In the genomic region with DNA sequence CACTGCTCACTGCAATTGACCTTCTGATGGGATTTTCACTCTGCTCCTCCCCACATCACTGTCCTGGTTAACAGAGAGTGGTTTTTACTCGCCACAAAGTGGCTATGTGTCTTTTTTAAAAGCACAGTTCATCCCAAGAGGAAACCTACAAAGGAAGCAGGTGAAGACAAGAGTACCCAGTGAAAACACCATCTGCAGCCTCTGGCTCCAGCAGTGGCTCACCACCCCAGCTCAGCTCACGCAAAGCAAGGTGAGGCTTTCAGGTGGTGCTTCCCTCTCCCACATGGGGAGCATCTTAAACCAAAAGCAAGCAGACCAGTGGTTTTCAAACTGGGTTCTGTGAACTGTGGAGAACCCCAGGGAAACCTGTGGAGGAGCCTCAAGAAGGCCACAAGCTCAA, we compare ENCODE assay signal across 1 cellular context.
TF ChIP-seq lines count a peak whose summit lies in the region.

No MANE protein-coding gene starts in this region.

TF ChIP-seq in GM23338, 12 proteins besides CTCF, POLR2A, EP300 and RAD21 (continued from another document):
- TF ChIP-seq REST (IDR thresholded peaks at IDR 0.05; ENCODE audit: unreplicated experiment) (no peak), ETS1 (IDR thresholded peaks at IDR 0.05) (no peak), STAT1 (IDR thresholded peaks at IDR 0.05; ENCODE audit: unreplicated experiment) (no peak), NANOG (IDR thresholded peaks at IDR 0.05; ENCODE audit: borderline replicate concordance) (no peak), EZH2phosphoT487 (IDR thresholded peaks at IDR 0.05; ENCODE audit: unreplicated experiment) (no peak), ZNF462 (CRISPR knock-in tag; IDR thresholded peaks at IDR 0.05) (no peak)
